26 cellular contexts compared by ENCODE assay signal in the genomic region with DNA sequence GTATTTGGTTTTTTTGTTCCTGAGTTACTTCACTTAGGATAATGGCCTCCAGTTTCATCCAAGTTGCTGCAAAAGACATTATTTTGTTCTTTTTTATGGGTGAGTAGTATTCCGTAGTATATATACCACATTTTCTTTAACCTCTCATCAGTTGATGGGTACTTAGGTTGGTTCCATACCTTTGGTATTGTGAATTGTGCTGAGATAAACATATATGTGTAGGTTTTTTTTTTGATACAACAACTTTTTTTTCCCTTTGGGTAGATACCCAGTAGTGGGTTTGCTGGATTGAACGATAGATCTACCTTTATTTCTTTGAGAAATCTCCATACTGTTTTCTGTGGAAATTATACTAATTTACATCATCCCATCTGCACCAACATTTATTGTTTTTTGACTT.
"Had no signal": no experiment of that assay in that cellular context is flagged by ENCODE, and none has a peak within 500 bp of the region (broad histone marks: within the 10 kb centered on the region; RNA-seq: fewer than 3 reads in every experiment).

No MANE protein-coding gene starts in this region.

- H3K4me3 ChIP-seq: stomach, suprapubic skin, testis, thoracic aorta, thyroid gland, tibial artery, tibial nerve, transverse colon, upper lobe of right lung, uterus, vagina had no signal

- FAIRE-seq: urothelium cell line had no signal

- H3K27me3 ChIP-seq: stomach, suprapubic skin, testis, thyroid gland, tibial artery, tibial nerve, transverse colon, upper lobe of right lung, uterus, vagina had no signal

- H3K27ac ChIP-seq: stomach, suprapubic skin, testis, thoracic aorta, thyroid gland, tibial artery, tibial nerve, transverse colon, upper lobe of right lung, uterus, vagina had no signal

- ATAC-seq: stimulated activated effector memory CD8-positive, alpha-beta T cell treated with anti-CD3 and anti-CD28 coated beads, Interleukin-12 subunit alpha, Interleukin-12 subunit beta, amount 100 ng/mL, for 72 hours; stimulated activated memory B cell treated with anti-CD40 and anti-IgM and Interleukin-4, amounts not matched to agents 10 μg/mL and 1 μg/mL and 100 μg/mL, for 72 hours; stimulated activated naive B cell treated with anti-CD40 and anti-IgM and Interleukin-4, amounts not matched to agents 10 μg/mL and 1 μg/mL and 100 μg/mL, for 72 hours; stimulated activated naive CD8-positive, alpha-beta T cell treated with anti-CD3 and anti-CD28 coated beads, Interleukin-15, amount 100 ng/mL, for 72 hours; stimulated activated naive CD8-positive, alpha-beta T cell treated with anti-CD3 and anti-CD28 coated beads, Interleukin-15, Interleukin-2, amounts not matched to agents 100 U/mL and 50 U/mL, for 24 hours; upper lobe of right lung had no signal

- DNase-seq: stimulated activated CD4-positive, alpha-beta T cell treated with anti-CD3 and anti-CD28 coated beads, Interleukin-2, amount 100 ng/mL, for 48 hours; stimulated activated CD4-positive, alpha-beta T cell treated with anti-CD3 and anti-CD28 coated beads, Interleukin-4, amount 100 ng/mL, for 1 hour; stimulated activated CD4-positive, alpha-beta T cell treated with anti-CD3 and anti-CD28 coated beads, Interleukin-4, amount 100 ng/mL, for 24 hours; stimulated activated CD4-positive, alpha-beta T cell treated with anti-CD3 and anti-CD28 coated beads, Interleukin-4, amount 100 ng/mL, for 4 hours; stimulated activated CD8-positive, alpha-beta memory T cell treated with anti-CD3 and anti-CD28 coated beads, Interleukin-4, amount 100 ng/mL, for 48 hours; stimulated activated naive B cell treated with anti-CD40 and anti-IgM and Interleukin-4, amounts not matched to agents 10 μg/mL and 1 μg/mL and 100 μg/mL, for 72 hours; stimulated activated naive CD4-positive, alpha-beta T cell; stimulated activated naive CD4-positive, alpha-beta T cell treated with Interleukin-2 at 50 U/mL for 16 hours; stimulated activated naive CD8-positive, alpha-beta T cell treated with anti-CD3 and anti-CD28 coated beads, Interleukin-15, amount 100 ng/mL, for 72 hours; stimulated activated naive CD8-positive, alpha-beta T cell treated with anti-CD3 and anti-CD28 coated beads, Interleukin-15, Interleukin-2, amounts not matched to agents 100 U/mL and 50 U/mL, for 24 hours; stomach; substantia nigra; testis; thyroid gland; tibial artery; transverse colon; trophoblast cell; upper lobe of right lung; uterus had no signal

- H3K36me3 ChIP-seq: transverse colon had no signal

- H3K4me1 ChIP-seq: suprapubic skin, testis, thyroid gland, tibial artery, tibial nerve, transverse colon, upper lobe of right lung, uterus, vagina had no signal

- H3K9me3 ChIP-seq: stomach, suprapubic skin, testis, thoracic aorta, thyroid gland, tibial artery, transverse colon, upper lobe of right lung, uterus, vagina had no signal
